17 cellular contexts compared by ENCODE assay signal in genomic region chr11:34431979-34432378, GRCh38. TPM values are rescaled to one million over a fixed set of nuclear protein-coding genes. Genes with fewer than 3 reads are reported as not detected.
DNase-seq lines count a peak whose midpoint lies in the region; ATAC-seq and TF ChIP-seq lines count a peak whose summit lies in the region.
"Had no signal": no experiment of that assay in that cellular context is flagged by ENCODE, and none has a peak within 500 bp of the region (broad histone marks: within the 10 kb centered on the region; RNA-seq: fewer than 3 reads in every experiment).

No MANE protein-coding gene starts in this region.

- H3K9ac ChIP-seq in SK-N-MC (ENCODE audit: insufficient read length) = no peak overlapping the region
- H3K9ac ChIP-seq: BLaER1 treated with 17β-estradiol and CSF1 and Interleukin-3, amounts not matched to agents 10 nM and 100 nM had no signal

- H3K4me3 Mint-ChIP-seq in neural crest cell = no peak overlapping the region
- no peak overlapping the region for H3K4me3 Mint-ChIP-seq in CD4-positive, alpha-beta T cell
- H3K4me3 Mint-ChIP-seq: HFFc6 had no signal

- no peaks in the 10 kb centered on the region for H3K9me3 Mint-ChIP-seq in neural crest cell
- H3K9me3 Mint-ChIP-seq in CD4-positive, alpha-beta T cell = no peaks in the 10 kb centered on the region
- H3K9me3 Mint-ChIP-seq: HFFc6 had no signal

- CTCF ChIA-PET in CD4-positive, alpha-beta T cell (lab: Charles Lee) = no interaction called here

- no peak for ATAC-seq in CD4-positive, alpha-beta T cell (ENCODE audit: poor library complexity)

- no peaks in the 10 kb centered on the region for H3K9me3 ChIP-seq in SK-N-MC (ENCODE audit: low read depth, low read length)
- no peaks in the 10 kb centered on the region for H3K9me3 ChIP-seq in CD4-positive, alpha-beta T cell (ENCODE audit: control insufficient read depth, low read length)
- H3K9me3 ChIP-seq: BLaER1 treated with 17β-estradiol and CSF1 and Interleukin-3, amounts not matched to agents 10 nM and 100 nM had no signal

- H3K4me3 ChIP-seq in SK-N-MC (no peak overlapping the region), H7 (ENCODE audit: insufficient read depth, low read depth, low read length) (no peak overlapping the region)
- H3K4me3 ChIP-seq: BLaER1 treated with 17β-estradiol and CSF1 and Interleukin-3, amounts not matched to agents 10 nM and 100 nM had no signal

- POLR2A ChIA-PET in CD4-positive, alpha-beta T cell (lab: Charles Lee) = no interaction called here

- H3K27ac ChIP-seq in SK-N-MC = peak overlapping the region; percentile 42; the same call in 1 of the 2 replicates
- H3K27ac ChIP-seq in CD4-positive, alpha-beta T cell (ENCODE audit: low read depth, low read length) = no peak overlapping the region
- H3K27ac ChIP-seq: BLaER1 treated with 17β-estradiol and CSF1 and Interleukin-3, amounts not matched to agents 10 nM and 100 nM had no signal

- no peaks in the 10 kb centered on the region for H3K36me3 Mint-ChIP-seq in neural crest cell (ENCODE audit: low read depth)
- H3K36me3 Mint-ChIP-seq in CD4-positive, alpha-beta T cell (ENCODE audit: low read depth) = no peaks in the 10 kb centered on the region

- intact Hi-C loops in CD4-positive, alpha-beta T cell (cut with DNase I, micrococcal nuclease) = loop anchor here in 1 of 2 experiments (10.0 kb wide), 4 partner anchors 177 to 1863 kb away; partner anchors contain the start of genes C11orf91, PRR5L and TRIM44

- TF ChIP-seq CTCF in neural crest cell (conservative IDR thresholded peaks at IDR 0.05) = no peak
- TF ChIP-seq CTCF in CD4-positive, alpha-beta T cell (IDR thresholded peaks at IDR 0.05) = no peak

- H3K36me3 ChIP-seq in SK-N-MC (ENCODE audit: insufficient read depth, low read length) (no peaks in the 10 kb centered on the region), H7 (replicated peaks; ENCODE audit: control insufficient read depth, insufficient read depth, low read length) (no peaks in the 10 kb centered on the region)
- H3K36me3 ChIP-seq: BLaER1 treated with 17β-estradiol and CSF1 and Interleukin-3, amounts not matched to agents 10 nM and 100 nM had no signal

- H3K27ac Mint-ChIP-seq in neural crest cell (ENCODE audit: unreplicated experiment) = peak overlapping the region; percentile 28
- no peak overlapping the region for H3K27ac Mint-ChIP-seq in CD4-positive, alpha-beta T cell
- H3K27ac Mint-ChIP-seq: HFFc6 had no signal

- H3K27me3 Mint-ChIP-seq in neural crest cell (ENCODE audit: low read depth) = no peaks in the 10 kb centered on the region
- peaks cover 3% of the 10 kb centered on the region for H3K27me3 Mint-ChIP-seq in CD4-positive, alpha-beta T cell

- DNase-seq in CD1c-positive myeloid dendritic cell (ENCODE audit: extremely low spot score) (peak; percentile 92), MV-4-11 (lab: John Stamatoyannopoulos, UW) (peak; percentile 88), SK-N-MC (ENCODE audit: low read depth, low spot score) (no peak), neural crest cell (ENCODE audit: low read depth, low spot score) (no peak), OCI-M2 (lab: John Stamatoyannopoulos, UW; ENCODE audit: unreplicated experiment) (no peak), kidney tubule cell (ENCODE audit: low spot score) (no peak), H7 (no peak)
- no peak for DNase-seq in CD4-positive, alpha-beta T cell
- DNase-seq: DMS153, HFFc6, NCI-H1048, NCI-H1436 treated with DMSO at 0.1 percent for 48 hours, NCI-H2081, NCI-H510A treated with DMSO at 0.1 percent for 48 hours, NCI-H82, SHP77 treated with DMSO at 0.1 percent for 48 hours had no signal

- no peaks in the 10 kb centered on the region for H3K4me1 Mint-ChIP-seq in neural crest cell
- H3K4me1 Mint-ChIP-seq in CD4-positive, alpha-beta T cell (ENCODE audit: low read depth) = no peaks in the 10 kb centered on the region

- no peaks in the 10 kb centered on the region for H3K27me3 ChIP-seq in CD4-positive, alpha-beta T cell (ENCODE audit: control insufficient read depth, insufficient read depth, low read length)
- no peaks in the 10 kb centered on the region for H3K27me3 ChIP-seq in H7 (ENCODE audit: control insufficient read depth, insufficient read depth, low read length)
- H3K27me3 ChIP-seq: BLaER1 treated with 17β-estradiol and CSF1 and Interleukin-3, amounts not matched to agents 10 nM and 100 nM had no signal

RNA-seq across cellular contexts. Expression of gene CAT, which starts 6.8 kb away (rescaled TPM):
- total RNA-seq in neural crest cell = 29.2 and 30.6 TPM in 2 replicates
- total RNA-seq in CD4-positive, alpha-beta T cell = 1 to 10 TPM; 8.5 to 9.8 TPM
- not detected in 2 replicates for total RNA-seq in H7 (2014; rRNA removed; shearing (Covaris generic))

Comparison
In these comparisons a context has a peak if more than half of its experiments do, and no peak if none do; other contexts are left out.
1. DNase-seq: peak in CD1c-positive myeloid dendritic cell (single experiment) and MV-4-11 (single experiment); none in SK-N-MC (single experiment), neural crest cell (single experiment), CD4-positive, alpha-beta T cell (0 of 10), OCI-M2 (single experiment), kidney tubule cell (single experiment) and H7 (single experiment).